In genomic region chr5:157324237-157324636, GRCh38 we compare ENCODE assay signal across 1 cellular context.
TF ChIP-seq lines count a peak whose summit lies in the region.

No MANE protein-coding gene starts in this region.

TF ChIP-seq in Ishikawa, 13 proteins besides CTCF, POLR2A, EP300 and RAD21 (continued from another document):
- TF ChIP-seq CREB1 (IDR thresholded peaks at IDR 0.05; ENCODE audit: low read depth) (no peak), YY1 (IDR thresholded peaks at IDR 0.05; ENCODE audit: low read depth) (no peak), TAF1 (IDR thresholded peaks at IDR 0.05; ENCODE audit: low read depth) (no peak), NFIC (IDR thresholded peaks at IDR 0.05) (no peak), MAX (IDR thresholded peaks at IDR 0.05) (no peak)
